21 cellular contexts compared by ENCODE assay signal in the genomic region with DNA sequence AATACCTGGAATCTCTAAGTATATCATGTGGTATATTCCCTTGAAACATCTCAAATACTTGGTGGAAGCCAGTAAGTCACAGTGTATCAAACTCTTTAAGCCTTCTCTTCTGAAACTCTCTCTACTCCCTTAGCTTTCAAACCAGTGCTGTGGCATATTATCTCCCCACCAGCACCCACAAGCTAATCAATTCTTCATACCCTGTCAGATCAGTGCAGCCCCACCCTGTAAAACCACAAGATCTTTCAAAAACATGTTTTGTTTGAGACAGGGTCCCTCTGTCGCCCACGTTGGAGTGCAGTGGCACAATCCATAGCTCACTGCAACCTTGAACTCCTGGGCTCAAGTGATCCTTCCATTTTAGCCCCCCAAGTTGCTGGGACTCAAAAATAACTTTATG.
A peak's percentile ranks its signal among the peaks of the same experiment; 100 is the strongest.
DNase-seq lines count a peak whose midpoint lies in the region; ATAC-seq and TF ChIP-seq lines count a peak whose summit lies in the region.
"Had no signal": no experiment of that assay in that cellular context is flagged by ENCODE, and none has a peak within 500 bp of the region (broad histone marks: within the 10 kb centered on the region; RNA-seq: fewer than 3 reads in every experiment).

No MANE protein-coding gene starts in this region.

- peaks cover 10% of the 10 kb centered on the region for H3F3A ChIP-seq in neural progenitor cell (ENCODE audit: low read depth)

- H3K9ac ChIP-seq in neural progenitor cell: no peak overlapping the region
- H3K9ac ChIP-seq: KMS-11 had no signal

- H3K27me3 Mint-ChIP-seq in activated CD8-positive, alpha-beta T cell treated with anti-CD3 and anti-CD28 coated beads for 36 hours: no peaks in the 10 kb centered on the region
- no peaks in the 10 kb centered on the region for H3K27me3 Mint-ChIP-seq in neural progenitor cell (ENCODE audit: insufficient read depth, low read depth)

- H3K4me3 ChIP-seq in neural progenitor cell (no peak overlapping the region), brain microvascular endothelial cell (ENCODE audit: low read depth, low read length) (no peak overlapping the region)
- H3K4me3 ChIP-seq: SJSA1 had no signal

- no peaks in the 10 kb centered on the region for H3K9me3 ChIP-seq in neural progenitor cell (ENCODE audit: low read depth)
- H3K9me3 ChIP-seq: SJSA1 had no signal

- POLR2A ChIA-PET in activated CD8-positive, alpha-beta T cell treated with anti-CD3 and anti-CD28 coated beads for 36 hours (lab: Charles Lee): no interaction called here

- no peaks in the 10 kb centered on the region for H3K4me1 ChIP-seq in neural progenitor cell
- H3K4me1 ChIP-seq: SJSA1 had no signal

- TF ChIP-seq CTCF in C4-2B (conservative IDR thresholded peaks at IDR 0.05) (no peak), neural progenitor cell (IDR thresholded peaks at IDR 0.05) (no peak), brain microvascular endothelial cell (IDR thresholded peaks at IDR 0.05; ENCODE audit: low read depth, low read length, missing control alignments) (no peak)
- TF ChIP-seq CTCF in activated CD8-positive, alpha-beta T cell treated with anti-CD3 and anti-CD28 coated beads for 36 hours (IDR thresholded peaks at IDR 0.05): no peak

- peak; percentile 42 for DNase-seq in OCI-M1 (lab: John Stamatoyannopoulos, UW)
- DNase-seq in activated CD8-positive, alpha-beta T cell treated with anti-CD3 and anti-CD28 coated beads for 36 hours: no peak
- DNase-seq in neural progenitor cell (ENCODE audit: low spot score): no peak
- no peak for DNase-seq in brain microvascular endothelial cell
- no peak for DNase-seq in OCI-M2 (lab: John Stamatoyannopoulos, UW; ENCODE audit: unreplicated experiment)
- no peak for DNase-seq in CD1c-positive myeloid dendritic cell (ENCODE audit: extremely low spot score)
- DNase-seq: 8988T; CD8-positive, alpha-beta T cell; DND-41; HCEC 1CT; IMR-90; MM.1S; NCI-H2029; NCI-H446; NCI-H524 treated with DMSO at 0.1 percent for 48 hours; NCI-H774; Right ventricle myocardium superior; RPMI8226 had no signal

- peaks cover 29% of the 10 kb centered on the region for H3K36me3 Mint-ChIP-seq in activated CD8-positive, alpha-beta T cell treated with anti-CD3 and anti-CD28 coated beads for 36 hours (ENCODE audit: low read depth)
- H3K36me3 Mint-ChIP-seq in neural progenitor cell: peaks cover 27% of the 10 kb centered on the region

- H3K36me3 ChIP-seq in neural progenitor cell (no peaks in the 10 kb centered on the region), brain microvascular endothelial cell (replicated peaks) (peaks cover 11% of the 10 kb centered on the region)

- no peak overlapping the region for H3K4me2 ChIP-seq in neural progenitor cell
- H3K4me2 ChIP-seq: KMS-11 had no signal

- H3K4me1 Mint-ChIP-seq in activated CD8-positive, alpha-beta T cell treated with anti-CD3 and anti-CD28 coated beads for 36 hours (ENCODE audit: low read depth): peaks cover 2% of the 10 kb centered on the region
- peaks cover 3% of the 10 kb centered on the region for H3K4me1 Mint-ChIP-seq in neural progenitor cell

- no peak overlapping the region for H2AFZ ChIP-seq in neural progenitor cell (replicated peaks)

- H3K27me3 ChIP-seq in neural progenitor cell (no peaks in the 10 kb centered on the region), brain microvascular endothelial cell (replicated peaks) (no peaks in the 10 kb centered on the region)
- H3K27me3 ChIP-seq: SJSA1 had no signal

- CTCF ChIA-PET in activated CD8-positive, alpha-beta T cell treated with anti-CD3 and anti-CD28 coated beads for 36 hours (lab: Charles Lee): interaction anchor here (1.3 kb wide), 1 partner anchor 656 kb away, joined by 3 read pairs; no protein-coding TSS in a partner anchor

- H3K79me2 ChIP-seq in neural progenitor cell (ENCODE audit: low read depth): peaks cover 39% of the 10 kb centered on the region

- peak overlapping the region; percentile 46 for H3K27ac Mint-ChIP-seq in activated CD8-positive, alpha-beta T cell treated with anti-CD3 and anti-CD28 coated beads for 36 hours
- peak overlapping the region; percentile 65 for H3K27ac Mint-ChIP-seq in neural progenitor cell
- H3K27ac Mint-ChIP-seq: CD8-positive, alpha-beta T cell had no signal

- intact Hi-C loops in activated CD8-positive, alpha-beta T cell treated with anti-CD3 and anti-CD28 coated beads for 36 hours (cut with micrococcal nuclease): no loop called here

- ATAC-seq in activated CD8-positive, alpha-beta T cell treated with anti-CD3 and anti-CD28 coated beads for 36 hours: no peak
- ATAC-seq: CD8-positive, alpha-beta T cell had no signal

- H4K20me1 ChIP-seq in neural progenitor cell (ENCODE audit: low read depth): peaks cover 17% of the 10 kb centered on the region

- no peak overlapping the region for H3K4me3 Mint-ChIP-seq in activated CD8-positive, alpha-beta T cell treated with anti-CD3 and anti-CD28 coated beads for 36 hours
- H3K4me3 Mint-ChIP-seq in neural progenitor cell: no peak overlapping the region
- H3K4me3 Mint-ChIP-seq: CD8-positive, alpha-beta T cell had no signal

- in situ Hi-C loops in brain microvascular endothelial cell (cut with HindIII; ENCODE audit: low pct_ligation_motif_present, low sequenced_read_pairs): no loop called here

- peak overlapping the region; percentile 30; the same call in 1 of the 2 replicates for H3K27ac ChIP-seq in C4-2B
- no peak overlapping the region for H3K27ac ChIP-seq in neural progenitor cell
- H3K27ac ChIP-seq in brain microvascular endothelial cell: no peak overlapping the region
- H3K27ac ChIP-seq: KMS-11, SJSA1 had no signal

- H3K9me3 Mint-ChIP-seq in activated CD8-positive, alpha-beta T cell treated with anti-CD3 and anti-CD28 coated beads for 36 hours: no peaks in the 10 kb centered on the region
- H3K9me3 Mint-ChIP-seq in neural progenitor cell: no peaks in the 10 kb centered on the region
- H3K9me3 Mint-ChIP-seq: CD8-positive, alpha-beta T cell had no signal
